8 cellular contexts compared by ENCODE assay signal in genomic region chr1:43531453-43531905, GRCh38. TPM values are rescaled to one million over a fixed set of nuclear protein-coding genes. Genes with fewer than 3 reads are reported as not detected.
DNase-seq lines count a peak whose midpoint lies in the region; ATAC-seq and TF ChIP-seq lines count a peak whose summit lies in the region.

No MANE protein-coding gene starts in this region.

- POLR2A ChIA-PET in PC-9 (lab: Charles Lee; ENCODE audit: unreplicated experiment): no interaction called here

- H2AFZ ChIP-seq in PC-9 (peak overlapping the region; percentile 77), Karpas-422 (ENCODE audit: low read length) (no peak overlapping the region)

- H3F3A ChIP-seq in PC-9 (ENCODE audit: insufficient read depth, low read depth): peaks cover 57% of the 10 kb centered on the region

- H3K27ac ChIP-seq in PC-9 (peak overlapping the region; percentile 38), ectodermal cell (ENCODE audit: insufficient read depth, low read depth, low read length, poor library complexity, severe bottlenecking) (no peak overlapping the region), mucosa of rectum (ENCODE audit: low read depth in 2 of 2, low read length in 2 of 2) (peak overlapping the region; percentile 84 to 86), Karpas-422 (ENCODE audit: low read length) (no peak overlapping the region)

- H3K4me3 ChIP-seq in PC-9: peak overlapping the region; percentile 97
- H3K4me3 ChIP-seq in ectodermal cell (ENCODE audit: insufficient read depth, low read depth, low read length): peak overlapping the region; percentile 57
- H3K4me3 ChIP-seq in mucosa of rectum (ENCODE audit: low read length in 2 of 2): peak overlapping the region; percentile 82 to 83
- no peak overlapping the region for H3K4me3 ChIP-seq in Karpas-422 (ENCODE audit: low read length)

- DNase-seq in NCI-H2196 (lab: John Stamatoyannopoulos, UW; ENCODE audit: unreplicated experiment) (peak; percentile 25), NCI-H2196 treated with DMSO at 0.1 percent for 48 hours (lab: John Stamatoyannopoulos, UW; ENCODE audit: unreplicated experiment) (no peak), PC-9 (peak in 1 of 2 experiments; percentile 53), Karpas-422 (no peak), globus pallidus (ENCODE audit: low spot score) (no peak)

- H3K9ac ChIP-seq in mucosa of rectum (ENCODE audit: low read depth in 1 of 2, low read length in 2 of 2): peak overlapping the region; percentile 85 to 86
- no peak overlapping the region for H3K9ac ChIP-seq in Karpas-422 (ENCODE audit: low read length)

- CTCF ChIA-PET in PC-9 (lab: Charles Lee): interaction anchor here (0.6 to 1.1 kb wide), 2 partner anchors 78 to 399 kb away, joined by 3 read pairs; no protein-coding TSS in a partner anchor

- H4K20me1 ChIP-seq in PC-9 (ENCODE audit: insufficient read depth) (no peaks in the 10 kb centered on the region), Karpas-422 (ENCODE audit: insufficient read depth, low read depth, low read length) (no peaks in the 10 kb centered on the region)

- no TSS peak for BruUV-seq in PC-9 (replicated peaks; lab: Mats Ljungman, UMichigan)

- ATAC-seq in HG02642 (IDR thresholded peaks at IDR 0.05; ENCODE audit: poor library complexity, unreplicated experiment): no peak

- H3K9me3 ChIP-seq in PC-9 (ENCODE audit: insufficient read depth, low read depth) (no peaks in the 10 kb centered on the region), ectodermal cell (ENCODE audit: control insufficient read depth, low read length) (no peaks in the 10 kb centered on the region), mucosa of rectum (ENCODE audit: control insufficient read depth in 2 of 2, low read length in 2 of 2) (no peaks in the 10 kb centered on the region), Karpas-422 (ENCODE audit: low read length) (no peaks in the 10 kb centered on the region)

- H3K36me3 ChIP-seq in PC-9 (ENCODE audit: low read depth) (no peaks in the 10 kb centered on the region), ectodermal cell (ENCODE audit: control insufficient read depth, insufficient read depth, low read length) (no peaks in the 10 kb centered on the region), mucosa of rectum (ENCODE audit: control insufficient read depth in 2 of 2, insufficient read depth in 2 of 2, low read length in 2 of 2) (no peaks in the 10 kb centered on the region), Karpas-422 (ENCODE audit: insufficient read depth, low read length) (no peaks in the 10 kb centered on the region)

- H3K4me1 ChIP-seq in PC-9 (replicated peaks; ENCODE audit: insufficient read depth): peaks cover 60% of the 10 kb centered on the region
- H3K4me1 ChIP-seq in ectodermal cell (ENCODE audit: control insufficient read depth, insufficient read depth, low read length): peaks cover 24% of the 10 kb centered on the region
- peaks cover 27 to 50% of the 10 kb centered on the region in 2 donors for H3K4me1 ChIP-seq in mucosa of rectum (ENCODE audit: control insufficient read depth in 2 of 2, insufficient read depth in 2 of 2, low read length in 2 of 2)
- H3K4me1 ChIP-seq in Karpas-422 (ENCODE audit: low read length): no peaks in the 10 kb centered on the region

- 0% methylated on average over 63 of the region's 63 CpGs for WGBS in ectodermal cell, 2 experiments

- TF ChIP-seq CTCF in PC-9 (conservative IDR thresholded peaks at IDR 0.05): no peak

- H3K27me3 ChIP-seq in PC-9 (ENCODE audit: insufficient read depth, low read depth) (no peaks in the 10 kb centered on the region), ectodermal cell (ENCODE audit: control insufficient read depth, insufficient read depth, low read length, poor library complexity, severe bottlenecking) (peaks cover 13% of the 10 kb centered on the region), mucosa of rectum (ENCODE audit: control insufficient read depth in 2 of 2, insufficient read depth in 2 of 2, low read length in 2 of 2) (no peaks in the 10 kb centered on the region), Karpas-422 (ENCODE audit: low read length) (no peaks in the 10 kb centered on the region)

- no peaks in the 10 kb centered on the region for H3K9me2 ChIP-seq in PC-9 (ENCODE audit: insufficient read depth)
- no peaks in the 10 kb centered on the region for H3K9me2 ChIP-seq in Karpas-422 (replicated peaks; ENCODE audit: insufficient read depth, low read length)

- H3K4me2 ChIP-seq in PC-9 (peak overlapping the region; percentile 94), Karpas-422 (ENCODE audit: low read depth, low read length, poor library complexity, severe bottlenecking) (no peak overlapping the region)

- intact Hi-C loops in PC-9 (cut with micrococcal nuclease; ENCODE audit: unreplicated experiment): loop anchor here (1.0 to 10.0 kb wide), 2 partner anchors 19 to 587 kb away; no protein-coding TSS in a partner anchor

- H3K79me2 ChIP-seq in PC-9 (ENCODE audit: low read depth): peaks cover 53% of the 10 kb centered on the region
- no peaks in the 10 kb centered on the region for H3K79me2 ChIP-seq in Karpas-422 (ENCODE audit: low read length)

RNA-seq across cellular contexts. Expression of gene PTPRF, which starts 0.8 kb away (rescaled TPM):
- 359 and 439 TPM in 2 replicates for total RNA-seq in PC-9 (2021)
- polyA plus RNA-seq in ectodermal cell (2013, experiment 1 of 4): 163 TPM
- 180 TPM for polyA plus RNA-seq in ectodermal cell (2013, experiment 2 of 4)
- 135 TPM for polyA plus RNA-seq in ectodermal cell (2013, experiment 3 of 4)
- 158 TPM for polyA plus RNA-seq in ectodermal cell (2013, experiment 4 of 4)
- not detected in 2 replicates for total RNA-seq in Karpas-422 (2014; rRNA removed; shearing (Covaris generic); ENCODE audit: low replicate concordance)

Comparison
In these comparisons a context has a peak if more than half of its experiments do, and no peak if none do; other contexts are left out.
1. H3K27ac ChIP-seq: peak in PC-9 (single experiment) and mucosa of rectum (2 of 2); none in ectodermal cell (single experiment) and Karpas-422 (single experiment).
2. RNA of gene PTPRF, which starts 0.8 kb away (total RNA-seq): 359 to 439 TPM in PC-9; not detected in Karpas-422; every median in the first group is over 100 times any median in the second.